In genomic region chr1:246213947-246214346, GRCh38 we compare ENCODE assay signal across 27 cellular contexts.
"Had no signal": no experiment of that assay in that cellular context is flagged by ENCODE, and none has a peak within 500 bp of the region (broad histone marks: within the 10 kb centered on the region; RNA-seq: fewer than 3 reads in every experiment).

No MANE protein-coding gene starts in this region.

- H3K27me3 ChIP-seq: adrenal gland, ascending aorta, brain microvascular endothelial cell, esophagus squamous epithelium, gastrocnemius medialis, heart right ventricle, vagina had no signal

- DNase-seq: activated CD4-positive, alpha-beta T cell treated with anti-CD3 and anti-CD28 coated beads for 4 hours; activated CD4-positive, alpha-beta T cell treated with anti-CD3 and anti-CD28 coated beads, Interleukin-2, amount 50 U/mL, for 48 hours; activated CD8-positive, alpha-beta memory T cell treated with anti-CD3 and anti-CD28 coated beads, Interleukin-2, amount 50 U/mL, for 48 hours; activated naive CD4-positive, alpha-beta T cell; activated T-cell treated with anti-CD3 and anti-CD28 coated beads, Interleukin-2, amount 50 U/mL, for 4 hours; adrenal gland; brain microvascular endothelial cell; caudate nucleus; esophagus squamous epithelium; gastrocnemius medialis; heart right ventricle; left colon; naive B cell; nucleus accumbens; retina; stimulated activated CD4-positive, alpha-beta T cell treated with anti-CD3 and anti-CD28 coated beads, Interleukin-4, amount 100 ng/mL, for 24 hours; stimulated activated naive CD4-positive, alpha-beta T cell treated with Interleukin-2 at 50 U/mL for 16 hours; T-helper 9 cell had no signal

- H3K36me3 Mint-ChIP-seq: type B pancreatic cell, WTC11 had no signal

- H3K9me3 ChIP-seq: adrenal gland, ascending aorta, esophagus squamous epithelium, gastrocnemius medialis, heart right ventricle, thoracic aorta, vagina had no signal

- H3K9me3 Mint-ChIP-seq: activated T-cell treated with anti-CD3 and anti-CD28 coated beads, Interleukin-2, amount 50 U/mL, for 4 hours; activated T-helper 2 cell treated with anti-CD3 and anti-CD28 coated beads, Interferon-gamma antibody, Interleukin-2, Interleukin-4, amounts not matched to agents 10 μg/mL and 5 μg/mL and 100 μg/mL, durations not matched to agents 14 hours and 24 hours and 36 hours; memory B cell; type B pancreatic cell; WTC11 had no signal

- H3K4me3 Mint-ChIP-seq: activated naive CD8-positive, alpha-beta T cell; activated T-cell treated with anti-CD3 and anti-CD28 coated beads, Interleukin-2, amount 50 U/mL, for 4 hours; memory B cell; naive B cell; type B pancreatic cell; WTC11 had no signal

- H3K4me1 ChIP-seq: adrenal gland, ascending aorta, esophagus squamous epithelium, gastrocnemius medialis, vagina had no signal

- H3K4me3 ChIP-seq: adrenal gland, ascending aorta, esophagus squamous epithelium, gastrocnemius medialis, heart right ventricle, thoracic aorta, vagina had no signal

- H3K27ac ChIP-seq: ascending aorta, esophagus squamous epithelium, gastrocnemius medialis, thoracic aorta, vagina had no signal

- H3K36me3 ChIP-seq: adrenal gland, ascending aorta, brain microvascular endothelial cell, esophagus squamous epithelium, gastrocnemius medialis, heart right ventricle, thoracic aorta, vagina had no signal

- H3K27ac Mint-ChIP-seq: activated naive CD8-positive, alpha-beta T cell; activated T-helper 2 cell treated with anti-CD3 and anti-CD28 coated beads, Interferon-gamma antibody, Interleukin-2, Interleukin-4, amounts not matched to agents 10 μg/mL and 5 μg/mL and 100 μg/mL, durations not matched to agents 14 hours and 24 hours and 36 hours; memory B cell; progenitor cell of endocrine pancreas; type B pancreatic cell; WTC11 had no signal

- H3K27me3 Mint-ChIP-seq: activated naive CD8-positive, alpha-beta T cell; memory B cell; naive B cell; progenitor cell of endocrine pancreas; type B pancreatic cell had no signal
